Comparison of ENCODE assay signal across 11 cellular contexts in genomic region chr1:66274634-66275033, GRCh38.
DNase-seq lines count a peak whose midpoint lies in the region; ATAC-seq and TF ChIP-seq lines count a peak whose summit lies in the region.
"Had no signal": no experiment of that assay in that cellular context is flagged by ENCODE, and none has a peak within 500 bp of the region (broad histone marks: within the 10 kb centered on the region; RNA-seq: fewer than 3 reads in every experiment).

No MANE protein-coding gene starts in this region.

- H3K9me3 Mint-ChIP-seq in activated naive CD4-positive, alpha-beta T cell treated with anti-CD3 and anti-CD28 coated beads, Interleukin-2, amount 50 U/mL, for 24 hours, result no peaks in the 10 kb centered on the region

- peak overlapping the region; percentile 93 for H3K27ac Mint-ChIP-seq in activated naive CD4-positive, alpha-beta T cell treated with anti-CD3 and anti-CD28 coated beads, Interleukin-2, amount 50 U/mL, for 24 hours
- H3K27ac Mint-ChIP-seq: B cell had no signal

- no peaks in the 10 kb centered on the region for H3K27me3 Mint-ChIP-seq in activated naive CD4-positive, alpha-beta T cell treated with anti-CD3 and anti-CD28 coated beads, Interleukin-2, amount 50 U/mL, for 24 hours
- H3K27me3 Mint-ChIP-seq: B cell had no signal

- H3K4me3 ChIP-seq in astrocyte of the spinal cord (ENCODE audit: low read depth, low read length) (no peak overlapping the region), tibial artery (no peak overlapping the region)
- H3K4me3 ChIP-seq: skin epidermis had no signal

- ATAC-seq in HG03280 (IDR thresholded peaks at IDR 0.05; ENCODE audit: unreplicated experiment), result peak; percentile 54

- TF ChIP-seq CTCF in astrocyte of the spinal cord (IDR thresholded peaks at IDR 0.05; ENCODE audit: low read depth, low read length) (no peak), tibial artery (IDR thresholded peaks at IDR 0.05) (no peak)

- H3K4me1 ChIP-seq in tibial artery, result peaks cover 0 to 60% (median 49%) of the 10 kb centered on the region in 4 donors

- in situ Hi-C loops in astrocyte of the spinal cord (cut with HindIII; ENCODE audit: low sequenced_read_pairs), result loop anchor here (25.0 kb wide), 1 partner anchor 163 kb away; no protein-coding TSS in a partner anchor

- peaks cover 82% of the 10 kb centered on the region for H3K4me1 Mint-ChIP-seq in activated naive CD4-positive, alpha-beta T cell treated with anti-CD3 and anti-CD28 coated beads, Interleukin-2, amount 50 U/mL, for 24 hours

- no peak for DNase-seq in activated naive CD4-positive, alpha-beta T cell treated with anti-CD3 and anti-CD28 coated beads, Interleukin-2, amount 50 U/mL, for 16 hours
- DNase-seq in astrocyte of the spinal cord (ENCODE audit: low read depth, low spot score) (peak; percentile 55), tibial artery (no peak), NCI-H446 (lab: John Stamatoyannopoulos, UW) (no peak), SIG-M5 (lab: John Stamatoyannopoulos, UW) (no peak), NOMO-1 (lab: John Stamatoyannopoulos, UW; ENCODE audit: unreplicated experiment in 2 of 2) (no peak)
- DNase-seq: cortex of kidney had no signal

- H3K9me3 ChIP-seq in tibial artery, result no peaks in the 10 kb centered on the region

- H3K36me3 ChIP-seq in tibial artery, result no peaks in the 10 kb centered on the region

- no peaks in the 10 kb centered on the region for H3K36me3 Mint-ChIP-seq in activated naive CD4-positive, alpha-beta T cell treated with anti-CD3 and anti-CD28 coated beads, Interleukin-2, amount 50 U/mL, for 24 hours

- no peak overlapping the region for H3K4me3 Mint-ChIP-seq in activated naive CD4-positive, alpha-beta T cell treated with anti-CD3 and anti-CD28 coated beads, Interleukin-2, amount 50 U/mL, for 24 hours
- H3K4me3 Mint-ChIP-seq: B cell had no signal

- H3K27ac ChIP-seq in tibial artery, result peak overlapping the region; percentile 79 to 82

- no peaks in the 10 kb centered on the region for H3K27me3 ChIP-seq in tibial artery

- intact Hi-C loops in tibial artery (cut with DNase I; ENCODE audit: low total_unique reads), result no loop called here
